In genomic region chr1:235105051-235106043, GRCh38 we compare ENCODE assay signal across 8 cellular contexts. TPM values are rescaled to one million over a fixed set of nuclear protein-coding genes. Genes with fewer than 3 reads are reported as not detected.
DNase-seq lines count a peak whose midpoint lies in the region; ATAC-seq, FAIRE-seq and TF ChIP-seq lines count a peak whose summit lies in the region.

No MANE protein-coding gene starts in this region.

- H3K9ac ChIP-seq in endothelial cell of umbilical vein (replicated peaks; ENCODE audit: extremely low read depth, insufficient read depth, low read length): no peak overlapping the region

- intact Hi-C loops in endothelial cell of umbilical vein (cut with micrococcal nuclease): loop anchor here (2.0 kb wide), 1 partner anchor 677 kb away; no protein-coding TSS in a partner anchor
- intact Hi-C loops in tibial artery (cut with DNase I; ENCODE audit: low total_unique reads): no loop called here

- FAIRE-seq in endothelial cell of umbilical vein (lab: Jason Lieb, UNC) (peak; percentile 63), frontal cortex (lab: Jason Lieb, UNC) (no peak)

- no peaks in the 10 kb centered on the region for H3K27me3 ChIP-seq in endothelial cell of umbilical vein (ENCODE audit: control insufficient read depth in 2 of 2, insufficient read depth in 2 of 2, low read length in 2 of 2)
- H3K27me3 ChIP-seq in tibial artery: no peaks in the 10 kb centered on the region

- POLR2A ChIA-PET in endothelial cell of umbilical vein (lab: Charles Lee): no interaction called here

- H3K9me1 ChIP-seq in endothelial cell of umbilical vein (replicated peaks; ENCODE audit: control insufficient read depth, extremely low read depth, insufficient read depth, low read length): no peaks in the 10 kb centered on the region

- peak; percentile 65 for ATAC-seq in HG02623 (IDR thresholded peaks at IDR 0.05; ENCODE audit: unreplicated experiment)

- TF ChIP-seq POLR2A in endothelial cell of umbilical vein (IDR thresholded peaks at IDR 0.05; ENCODE audit: low read depth, low read length): no peak

- H3K4me3 ChIP-seq in endothelial cell of umbilical vein (replicated peaks in 1 of 3; ENCODE audit: insufficient read depth in 1 of 3, low read depth in 1 of 3, low read length in 3 of 3) (no peak overlapping the region), tibial artery (no peak overlapping the region)

- no peaks in the 10 kb centered on the region for H3K79me2 ChIP-seq in endothelial cell of umbilical vein (ENCODE audit: control insufficient read depth, insufficient read depth, low read length)

- H3K27ac ChIP-seq in endothelial cell of umbilical vein (ENCODE audit: insufficient read depth, low read depth, low read length) (no peak overlapping the region), tibial artery (no peak overlapping the region)

- CTCF ChIA-PET in endothelial cell of umbilical vein (lab: Charles Lee): interaction anchor here (0.6 to 3.3 kb wide), 15 partner anchors 8 to 618 kb away, joined by 3 to 22 read pairs (median 4); partner anchors contain the start of gene RBM34

- DNase-seq in activated T-cell treated with anti-CD3 and anti-CD28 coated beads, Interleukin-2, amount 50 U/mL, for 1 hour: peak; percentile 12
- DNase-seq in activated T-cell treated with anti-CD3 and anti-CD28 coated beads for 4 hours (no peak), NCI-H2227 (lab: John Stamatoyannopoulos, UW; ENCODE audit: unreplicated experiment) (peak; percentile 51), endothelial cell of umbilical vein (ENCODE audit: low read depth, low spot score) (peak; percentile 46), SK-N-DZ (ENCODE audit: low spot score) (no peak), tibial artery (no peak), frontal cortex (ENCODE audit: low spot score in 2 of 2) (no peak)

- TF ChIP-seq CTCF in endothelial cell of umbilical vein (IDR thresholded peaks at IDR 0.05; ENCODE audit: extremely low read depth in 1 of 2, insufficient read depth in 1 of 2, low read depth in 1 of 2, low read length in 2 of 2): no peak
- no peak for TF ChIP-seq CTCF in tibial artery (IDR thresholded peaks at IDR 0.05)

- H4K20me1 ChIP-seq in endothelial cell of umbilical vein (replicated peaks; ENCODE audit: control insufficient read depth, extremely low read depth, insufficient read depth, low read length): no peaks in the 10 kb centered on the region

- dilution Hi-C loops in endothelial cell of umbilical vein (cut with MboI; ENCODE audit: extremely low pct_ligation_motif_present, low sequenced_read_pairs): no loop called here

- no peak overlapping the region for H3K4me2 ChIP-seq in endothelial cell of umbilical vein (ENCODE audit: insufficient read depth, low read length)

- H3K4me1 ChIP-seq in endothelial cell of umbilical vein (ENCODE audit: control insufficient read depth, extremely low read depth, insufficient read depth, low read length) (peaks cover 3% of the 10 kb centered on the region), tibial artery (peaks cover 0 to 15% (median 0%) of the 10 kb centered on the region in 4 donors)

- no TSS peak for BruUV-seq in endothelial cell of umbilical vein (replicated peaks; lab: Mats Ljungman, UMichigan)

- H3K36me3 ChIP-seq in endothelial cell of umbilical vein (ENCODE audit: control insufficient read depth in 2 of 2, extremely low read depth in 1 of 2, insufficient read depth in 2 of 2, low read length in 2 of 2): peaks cover 2 to 14% of the 10 kb centered on the region in 2 experiments
- H3K36me3 ChIP-seq in tibial artery: peaks cover 19 to 34% (median 19%) of the 10 kb centered on the region in 3 donors

- no peaks in the 10 kb centered on the region for H3K9me3 ChIP-seq in endothelial cell of umbilical vein (replicated peaks; ENCODE audit: control insufficient read depth, insufficient read depth, low read length)
- no peaks in the 10 kb centered on the region for H3K9me3 ChIP-seq in tibial artery

- no peak overlapping the region for H2AFZ ChIP-seq in endothelial cell of umbilical vein (ENCODE audit: low read depth, low read length)

TF ChIP-seq in endothelial cell of umbilical vein, 7 proteins besides CTCF, POLR2A, EP300 and RAD21:
- TF ChIP-seq JUN (IDR thresholded peaks at IDR 0.05; ENCODE audit: borderline replicate concordance, insufficient read depth, insufficient read length, low read depth): no peak
- TF ChIP-seq MAX (IDR thresholded peaks at IDR 0.05; ENCODE audit: insufficient read depth, insufficient read length): no peak
- TF ChIP-seq EZH2 (IDR thresholded peaks at IDR 0.05; ENCODE audit: borderline replicate concordance, low read depth, low read length, severe bottlenecking): no peak
- no peak for TF ChIP-seq FOS (IDR thresholded peaks at IDR 0.05; ENCODE audit: borderline replicate concordance, insufficient read depth, low read length)
- no peak for TF ChIP-seq MYC (IDR thresholded peaks at IDR 0.05; ENCODE audit: low read depth, low read length)
- no peak for TF ChIP-seq POLR2AphosphoS5 (IDR thresholded peaks at IDR 0.05; ENCODE audit: insufficient read depth, low read depth, low read length)
- TF ChIP-seq GATA2 (IDR thresholded peaks at IDR 0.05; ENCODE audit: insufficient read depth, insufficient read length, low read depth, low read length): no peak

RNA-seq across cellular contexts. Expression of gene TOMM20, which starts 23.3 kb away (rescaled TPM):
- total RNA-seq in endothelial cell of umbilical vein (98.4 and 108 TPM in 2 replicates), frontal cortex (205 TPM)
- polyA plus RNA-seq in endothelial cell of umbilical vein: 31.8 and 42.5 TPM in 2 replicates
- 59.4 and 65.2 TPM in 2 replicates for polyA plus RNA-seq in endothelial cell of umbilical vein (2011; cell fraction: cytosol; rRNA removed)
- 27.6 and 30.6 TPM in 2 replicates for polyA plus RNA-seq in endothelial cell of umbilical vein (2011; cell fraction: nucleus; rRNA removed)
- polyA plus RNA-seq in endothelial cell of umbilical vein (2012): 84.6 and 120 TPM in 2 replicates
- polyA minus RNA-seq in endothelial cell of umbilical vein: 44.9 and 49.6 TPM in 2 replicates
- 42.7 TPM for polyA minus RNA-seq in endothelial cell of umbilical vein (2011; cell fraction: cytosol; rRNA and poly(A)+ RNA removed)
- polyA minus RNA-seq in endothelial cell of umbilical vein (2011; cell fraction: nucleus; rRNA and poly(A)+ RNA removed): 24.0 and 25.6 TPM in 2 replicates
- 160 and 181 TPM in 2 replicates for polyA plus RNA-seq in SK-N-DZ (2014; cell fraction: cytosol; rRNA removed)
- 60.2 and 62.0 TPM in 2 replicates for polyA plus RNA-seq in SK-N-DZ (2014; cell fraction: nucleus; rRNA removed)

RNA-seq across cellular contexts. Expression of gene RBM34, which starts 55.7 kb away (rescaled TPM):
- total RNA-seq in endothelial cell of umbilical vein: 78.4 and 80.7 TPM in 2 replicates
- polyA plus RNA-seq in endothelial cell of umbilical vein: 16.1 and 17.7 TPM in 2 replicates
- polyA plus RNA-seq in endothelial cell of umbilical vein (2011; cell fraction: cytosol; rRNA removed): 33.7 TPM in 2 replicates
- 19.6 and 27.0 TPM in 2 replicates for polyA plus RNA-seq in endothelial cell of umbilical vein (2011; cell fraction: nucleus; rRNA removed)
- polyA plus RNA-seq in endothelial cell of umbilical vein (2012): 75.8 and 104 TPM in 2 replicates
- polyA minus RNA-seq in endothelial cell of umbilical vein: 11.4 and 18.0 TPM in 2 replicates
- 14.8 TPM for polyA minus RNA-seq in endothelial cell of umbilical vein (2011; cell fraction: cytosol; rRNA and poly(A)+ RNA removed)
- 18.8 and 27.2 TPM in 2 replicates for polyA minus RNA-seq in endothelial cell of umbilical vein (2011; cell fraction: nucleus; rRNA and poly(A)+ RNA removed)
- polyA plus RNA-seq in SK-N-DZ (2014; cell fraction: cytosol; rRNA removed): 62.2 and 128 TPM in 2 replicates
- 54.2 and 66.8 TPM in 2 replicates for polyA plus RNA-seq in SK-N-DZ (2014; cell fraction: nucleus; rRNA removed)
- 58.7 TPM for total RNA-seq in frontal cortex

Comparison
In these comparisons a context has a peak if more than half of its experiments do, and no peak if none do; other contexts are left out.
1. DNase-seq: peak in activated T-cell treated with anti-CD3 and anti-CD28 coated beads, Interleukin-2, amount 50 U/mL, for 1 hour (single experiment), NCI-H2227 (single experiment) and endothelial cell of umbilical vein (single experiment); none in activated T-cell treated with anti-CD3 and anti-CD28 coated beads for 4 hours (single experiment), SK-N-DZ (single experiment), tibial artery (0 of 2) and frontal cortex (0 of 2).